Comparison of ENCODE assay signal across 8 cellular contexts in the genomic region with DNA sequence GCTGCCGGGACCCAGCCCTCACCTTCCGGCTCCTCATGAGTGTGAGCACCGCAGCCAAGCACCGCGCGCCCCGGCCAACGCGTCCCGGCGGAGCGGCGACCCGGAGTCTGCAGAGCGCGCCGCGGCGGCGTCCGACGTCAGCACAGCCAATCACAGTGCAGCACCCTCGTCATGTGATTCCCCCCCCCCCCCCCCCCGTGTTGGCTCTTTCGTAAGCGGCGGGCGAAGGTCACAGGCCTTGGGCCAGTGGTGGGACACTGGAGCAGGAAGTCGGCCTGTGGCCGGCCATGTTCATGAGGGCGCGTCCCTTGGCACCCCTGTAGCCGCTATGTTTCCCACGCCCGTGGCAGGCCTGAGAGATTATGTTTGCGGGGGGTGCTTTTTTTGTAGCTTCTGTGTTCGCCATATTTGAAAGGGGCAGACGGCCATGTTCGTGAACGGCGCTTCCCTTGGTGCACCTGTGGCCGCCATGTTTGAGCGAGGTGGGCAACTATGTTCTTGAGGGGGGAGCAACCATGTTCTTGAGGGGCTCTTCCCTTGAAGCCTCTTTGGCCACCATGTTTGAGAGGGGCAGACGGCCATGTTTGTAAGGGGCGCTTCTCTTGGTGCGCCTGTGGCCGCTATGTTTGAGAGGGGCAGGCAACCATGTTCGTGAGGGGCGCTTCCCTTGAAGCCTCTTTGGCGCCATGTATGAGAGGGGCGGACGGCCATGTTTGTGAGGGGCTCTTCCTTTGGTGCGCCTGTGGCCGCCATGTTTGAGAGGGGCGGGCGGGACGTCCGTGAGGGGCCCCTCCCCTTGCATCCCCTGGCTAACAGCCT. TPM values are rescaled to one million over a fixed set of nuclear protein-coding genes. Genes with fewer than 3 reads are reported as not detected.
DNase-seq lines count a peak whose midpoint lies in the region; ATAC-seq and TF ChIP-seq lines count a peak whose summit lies in the region.

A gene (minus strand): TSS at position 123 of the 819 bp plus-strand sequence. CDS start 86 bp downstream, at position 37.

- no peak for TF ChIP-seq CTCF in nephron progenitor cell (IDR thresholded peaks at IDR 0.05)

- peak; percentile 86 for ATAC-seq in stimulated activated naive CD8-positive, alpha-beta T cell treated with anti-CD3 and anti-CD28 coated beads, Interleukin-15, amount 100 ng/mL, for 72 hours

- peaks cover 25% of the 10 kb centered on the region for H3K9me3 Mint-ChIP-seq in nephron progenitor cell
- peaks cover 5 to 13% of the 10 kb centered on the region in 2 donors for H3K9me3 Mint-ChIP-seq in stimulated activated naive CD8-positive, alpha-beta T cell treated with anti-CD3 and anti-CD28 coated beads, Interleukin-15, amount 100 ng/mL, for 72 hours

- DNase-seq in EH (ENCODE audit: low read depth): peak; percentile 99
- DNase-seq in H4 (ENCODE audit: low spot score): peak; percentile 97
- DNase-seq in LoVo (ENCODE audit: low spot score): peak; percentile 95
- peak; percentile 79 for DNase-seq in SIG-M5 (lab: John Stamatoyannopoulos, UW)
- peak; percentile 80 for DNase-seq in activated gamma-delta T cell (lab: John Stamatoyannopoulos, UW)
- DNase-seq in fibroblast of the conjunctiva (ENCODE audit: low read depth): peak; percentile 99
- peak; percentile 91 for DNase-seq in nephron progenitor cell
- peak; percentile 93 to 96 for DNase-seq in stimulated activated naive CD8-positive, alpha-beta T cell treated with anti-CD3 and anti-CD28 coated beads, Interleukin-15, amount 100 ng/mL, for 72 hours

- H3K4me1 Mint-ChIP-seq in nephron progenitor cell: peaks cover 33% of the 10 kb centered on the region
- peaks cover 69% of the 10 kb centered on the region for H3K4me1 Mint-ChIP-seq in stimulated activated naive CD8-positive, alpha-beta T cell treated with anti-CD3 and anti-CD28 coated beads, Interleukin-15, amount 100 ng/mL, for 72 hours

- peaks cover 41% of the 10 kb centered on the region for H3K36me3 Mint-ChIP-seq in nephron progenitor cell (ENCODE audit: low read depth)

- H3K27ac Mint-ChIP-seq in nephron progenitor cell: peak within 1 kb of the TSS; percentile 99
- peak within 1 kb of the TSS; percentile 98 to 99 for H3K27ac Mint-ChIP-seq in stimulated activated naive CD8-positive, alpha-beta T cell treated with anti-CD3 and anti-CD28 coated beads, Interleukin-15, amount 100 ng/mL, for 72 hours

- H3K4me3 Mint-ChIP-seq in nephron progenitor cell: peak within 1 kb of the TSS; percentile 90
- H3K4me3 Mint-ChIP-seq in stimulated activated naive CD8-positive, alpha-beta T cell treated with anti-CD3 and anti-CD28 coated beads, Interleukin-15, amount 100 ng/mL, for 72 hours: peak within 1 kb of the TSS; percentile 91 to 98

- H3K27me3 Mint-ChIP-seq in nephron progenitor cell (ENCODE audit: low read depth, poor library complexity): no peaks in the 10 kb centered on the region
- no peaks in the 10 kb centered on the region for H3K27me3 Mint-ChIP-seq in stimulated activated naive CD8-positive, alpha-beta T cell treated with anti-CD3 and anti-CD28 coated beads, Interleukin-15, amount 100 ng/mL, for 72 hours

RNA-seq across cellular contexts. Expression of the gene that starts here (rescaled TPM):
- 46.3 and 49.3 TPM in 2 replicates for total RNA-seq in H4 (2014; rRNA removed; shearing (Covaris generic))

Comparison
In these comparisons a context has a peak if more than half of its experiments do, and no peak if none do; other contexts are left out.
1. Peak in every context shown above with its lines: DNase-seq and ATAC-seq.